26 cellular contexts compared by ENCODE assay signal in genomic region chr2:138369856-138370255, GRCh38.
"Had no signal": no experiment of that assay in that cellular context is flagged by ENCODE, and none has a peak within 500 bp of the region (broad histone marks: within the 10 kb centered on the region; RNA-seq: fewer than 3 reads in every experiment).

No MANE protein-coding gene starts in this region.

- H3K27me3 Mint-ChIP-seq: natural killer cell treated with Interleukin-12 subunit alpha and Interleukin-12 subunit beta and Interleukin-15 and Interleukin-18, amount 100 ng/mL, for 72 hours; stimulated activated memory B cell treated with anti-CD40 and anti-IgM and Interleukin-4, amounts not matched to agents 10 μg/mL and 1 μg/mL and 100 μg/mL, for 72 hours; stimulated activated naive CD8-positive, alpha-beta T cell treated with anti-CD3 and anti-CD28 coated beads, Interleukin-15, Interleukin-2, amounts not matched to agents 100 ng/mL and 50 ng/mL, for 24 hours had no signal

- H3K27ac Mint-ChIP-seq: natural killer cell treated with Interleukin-12 subunit alpha and Interleukin-12 subunit beta and Interleukin-15 and Interleukin-18, amount 100 ng/mL, for 72 hours; neural progenitor cell; stimulated activated memory B cell treated with anti-CD40 and anti-IgM and Interleukin-4, amounts not matched to agents 10 μg/mL and 1 μg/mL and 100 μg/mL, for 72 hours; stimulated activated naive CD8-positive, alpha-beta T cell treated with anti-CD3 and anti-CD28 coated beads, Interleukin-15, Interleukin-2, amounts not matched to agents 100 ng/mL and 50 ng/mL, for 24 hours had no signal

- H3K9me3 Mint-ChIP-seq: natural killer cell treated with Interleukin-12 subunit alpha and Interleukin-12 subunit beta and Interleukin-15 and Interleukin-18, amount 100 ng/mL, for 72 hours; neural progenitor cell; stimulated activated memory B cell treated with anti-CD40 and anti-IgM and Interleukin-4, amounts not matched to agents 10 μg/mL and 1 μg/mL and 100 μg/mL, for 72 hours had no signal

- FAIRE-seq: endometrium, frontal cortex had no signal

- DNase-seq: effector memory CD4-positive, alpha-beta T cell; heart left ventricle; hippocampal formation; left colon; left ventricle myocardium superior; mesenchymal stem cell; midbrain; nucleus accumbens; ovary; right lobe of liver; spleen; stimulated activated CD4-positive, alpha-beta T cell treated with anti-CD3 and anti-CD28 coated beads, Interleukin-15, amount 100 ng/mL, for 24 hours; stimulated activated CD4-positive, alpha-beta T cell treated with anti-CD3 and anti-CD28 coated beads, Interleukin-1b, Interleukin-23, amount 100 ng/mL, for 48 hours; stimulated activated CD4-positive, alpha-beta T cell treated with anti-CD3 and anti-CD28 coated beads, Interleukin-4, amount 100 ng/mL, for 24 hours; tibial artery; upper lobe of left lung; uterus had no signal

- H3K36me3 ChIP-seq: heart left ventricle, neural progenitor cell, ovary, prostate gland, right lobe of liver, spleen, tibial artery, upper lobe of left lung, uterus had no signal

- H3K4me3 ChIP-seq: heart left ventricle, lung, neural progenitor cell, ovary, prostate gland, right lobe of liver, spleen, tibial artery, upper lobe of left lung, uterus had no signal

- ATAC-seq: esophagus mucosa; heart left ventricle; left colon; left ventricle myocardium superior; natural killer cell treated with Interleukin-12 subunit alpha and Interleukin-12 subunit beta and Interleukin-15 and Interleukin-18, amount 100 ng/mL, for 72 hours; stimulated activated memory B cell treated with anti-CD40 and anti-IgM and Interleukin-4, amounts not matched to agents 10 μg/mL and 1 μg/mL and 100 μg/mL, for 72 hours had no signal

- H3K27me3 ChIP-seq: heart left ventricle, neural progenitor cell, ovary, right lobe of liver, spleen, tibial artery, upper lobe of left lung, uterus had no signal

- H3K4me3 Mint-ChIP-seq: natural killer cell treated with Interleukin-12 subunit alpha and Interleukin-12 subunit beta and Interleukin-15 and Interleukin-18, amount 100 ng/mL, for 72 hours; neural progenitor cell; stimulated activated memory B cell treated with anti-CD40 and anti-IgM and Interleukin-4, amounts not matched to agents 10 μg/mL and 1 μg/mL and 100 μg/mL, for 72 hours; stimulated activated naive CD8-positive, alpha-beta T cell treated with anti-CD3 and anti-CD28 coated beads, Interleukin-15, Interleukin-2, amounts not matched to agents 100 ng/mL and 50 ng/mL, for 24 hours had no signal

- H3K36me3 Mint-ChIP-seq: natural killer cell treated with Interleukin-12 subunit alpha and Interleukin-12 subunit beta and Interleukin-15 and Interleukin-18, amount 100 ng/mL, for 72 hours; neural progenitor cell; stimulated activated memory B cell treated with anti-CD40 and anti-IgM and Interleukin-4, amounts not matched to agents 10 μg/mL and 1 μg/mL and 100 μg/mL, for 72 hours had no signal

- H3K4me1 Mint-ChIP-seq: neural progenitor cell; stimulated activated memory B cell treated with anti-CD40 and anti-IgM and Interleukin-4, amounts not matched to agents 10 μg/mL and 1 μg/mL and 100 μg/mL, for 72 hours had no signal
